19 cellular contexts compared by ENCODE assay signal in genomic region chr10:120156614-120157274, GRCh38.
DNase-seq lines count a peak whose midpoint lies in the region; ATAC-seq, FAIRE-seq and TF ChIP-seq lines count a peak whose summit lies in the region.
"Had no signal": no experiment of that assay in that cellular context is flagged by ENCODE, and none has a peak within 500 bp of the region (broad histone marks: within the 10 kb centered on the region; RNA-seq: fewer than 3 reads in every experiment).

No MANE protein-coding gene starts in this region.

- H3K27me3 ChIP-seq in GM06990 (replicated peaks; ENCODE audit: control insufficient read depth, insufficient read depth, low read length) (no peaks in the 10 kb centered on the region), GM12878 (replicated peaks in 1 of 2; ENCODE audit: control insufficient read depth in 2 of 2, insufficient read depth in 2 of 2, low read length in 1 of 2) (no peaks in the 10 kb centered on the region)
- H3K27me3 ChIP-seq: BE2C had no signal

- no peaks in the 10 kb centered on the region for H3K79me2 ChIP-seq in GM12878 (ENCODE audit: control insufficient read depth, insufficient read depth, low read length)

- intact Hi-C loops in GM12878 (cut with micrococcal nuclease; ENCODE audit: unreplicated experiment) = no loop called here

- H3K4me1 ChIP-seq in GM12878 (ENCODE audit: control insufficient read depth, insufficient read depth, low read length) = no peaks in the 10 kb centered on the region
- H3K4me1 ChIP-seq: BE2C, Caco-2 had no signal

- POLR2A ChIA-PET in GM12878 (lab: Charles Lee) = interaction anchor here (1.1 kb wide), 1 partner anchor 11 kb away, joined by 3 read pairs; no protein-coding TSS in a partner anchor

- FAIRE-seq in GM12878 (lab: Jason Lieb, UNC) = no peak
- FAIRE-seq: D721Med, HepG2 had no signal

- WGBS in GM12878 (ENCODE audit: insufficient coverage, insufficient replicate concordance, low lambda C conversion rate, missing lambda C conversion rate) = 0% methylated on average over 5 of the region's 5 CpGs

- SMC1A ChIA-PET in GM12878 (lab: Charles Lee; ENCODE audit: uncharacterized antibody, unreplicated experiment) = interaction anchor here (1.0 to 1.4 kb wide), 2 partner anchors 9 to 11 kb away, joined by 4 to 5 read pairs; no protein-coding TSS in a partner anchor

- H3K27ac ChIP-seq in GM12878 (ENCODE audit: control insufficient read depth, insufficient read depth) = no peak overlapping the region

- no peak overlapping the region for H3K4me3 ChIP-seq in GM06990 (replicated peaks; ENCODE audit: low read depth, low read length)
- H3K4me3 ChIP-seq in GM12878 = no peak overlapping the region

- CTCF ChIA-PET in GM12878 (lab: Yijun Ruan, JAX) = no interaction called here

- TF ChIP-seq CTCF in GM06990 (IDR thresholded peaks at IDR 0.05; ENCODE audit: insufficient read depth, low read length, poor library complexity, severe bottlenecking) (no peak), GM12878 (IDR thresholded peaks at IDR 0.05 in 2 of 3, conservative IDR thresholded peaks at IDR 0.05 in 1 of 3; ENCODE audit: control insufficient read depth in 2 of 3, extremely low read depth in 1 of 3, insufficient read depth in 1 of 3, low read depth in 3 of 3, low read length in 3 of 3) (no peak)

- no peaks in the 10 kb centered on the region for H3K36me3 ChIP-seq in GM06990 (ENCODE audit: control insufficient read depth, insufficient read depth, low read length)
- H3K36me3 ChIP-seq in GM12878 (ENCODE audit: control insufficient read depth in 2 of 2, insufficient read depth in 2 of 2, low read length in 1 of 2) = no peaks in the 10 kb centered on the region
- H3K36me3 ChIP-seq: BE2C had no signal

- RAD21 ChIA-PET in GM12878 (lab: Charles Lee; ENCODE audit: unreplicated experiment) = interaction anchor here (0.7 kb wide), 1 partner anchor 173 kb away, joined by 3 read pairs; no protein-coding TSS in a partner anchor

- no peak overlapping the region for H3K4me2 ChIP-seq in GM12878 (ENCODE audit: control insufficient read depth, insufficient read depth)

- H3K9me3 ChIP-seq in GM12878 (replicated peaks; ENCODE audit: control insufficient read depth, insufficient read depth, low read length) = no peaks in the 10 kb centered on the region
- H3K9me3 ChIP-seq: BE2C, Caco-2 had no signal

- no peak overlapping the region for H2AFZ ChIP-seq in GM12878 (ENCODE audit: control insufficient read depth, low read depth, low read length)

- no TSS peak for BruUV-seq in GM12878 (replicated peaks; lab: Mats Ljungman, UMichigan)

- DNase-seq in COR-L47 (lab: John Stamatoyannopoulos, UW) (peak; percentile 61), GM06990 (ENCODE audit: extremely low read depth, insufficient read length) (peak; percentile 26), NCI-H1417 (lab: John Stamatoyannopoulos, UW) (peak in 2 of 3 experiments; percentile 63 to 83), GM12878 (ENCODE audit: low read depth, low spot score) (peak; percentile 37), NCI-H526 treated with DMSO at 0.1 percent for 48 hours (lab: John Stamatoyannopoulos, UW) (no peak), LoVo (ENCODE audit: low spot score) (no peak), SW 1271 (lab: John Stamatoyannopoulos, UW) (no peak)
- DNase-seq: BE2C; C1 segment of cervical spinal cord; Caco-2; CD4-positive, CD25-positive, alpha-beta regulatory T cell; CD8-positive, alpha-beta memory T cell; GDM1; GOT3; H7; HFFc6 had no signal

- peak in 1 of 2 experiments; percentile 58; a peak in 3 of 4 replicates for TF ChIP-seq EP300 in GM12878 (IDR thresholded peaks at IDR 0.05; ENCODE audit: borderline replicate concordance in 1 of 2, control insufficient read depth in 1 of 2, low read depth in 2 of 2, low read length in 2 of 2)

- TF ChIP-seq RAD21 in GM12878 (IDR thresholded peaks at IDR 0.05; ENCODE audit: insufficient read depth, low read depth, low read length) = no peak

- in situ Hi-C loops in GM12878 (cut with MboI) = no loop called here

- TF ChIP-seq POLR2A in GM12878 (IDR thresholded peaks at IDR 0.05; ENCODE audit: low read depth, low read length) = no peak

- H3K9ac ChIP-seq in GM12878 (ENCODE audit: control insufficient read depth, insufficient read depth, low read length) = no peak overlapping the region

- H4K20me1 ChIP-seq in GM12878 (ENCODE audit: control insufficient read depth, insufficient read depth) = no peaks in the 10 kb centered on the region

- peak; percentile 58 for ATAC-seq in GM12878
- ATAC-seq: HCT116, HepG2 had no signal

TF ChIP-seq in GM12878, 131 proteins besides CTCF, POLR2A, EP300 and RAD21 (continues in another document):
- TF ChIP-seq CREM (IDR thresholded peaks at IDR 0.05; ENCODE audit: low read depth) = no peak
- peak; percentile 80 for TF ChIP-seq PKNOX1 (IDR thresholded peaks at IDR 0.05)
- no peak for TF ChIP-seq ZNF274 (IDR thresholded peaks at IDR 0.05; ENCODE audit: insufficient read depth, insufficient read length)
- TF ChIP-seq NBN (IDR thresholded peaks at IDR 0.05) = 0 out of 2 replicates have a peak, but pooled peaks have one; percentile 24
- TF ChIP-seq TBL1XR1 (IDR thresholded peaks at IDR 0.05; ENCODE audit: low read depth, low read length) = peak; percentile 20; the same call in 1 of the 2 replicates
- TF ChIP-seq IKZF2 (IDR thresholded peaks at IDR 0.05) = peak; percentile 83 to 86
- no peak for TF ChIP-seq NR2C2 (IDR thresholded peaks at IDR 0.05; ENCODE audit: borderline replicate concordance, control insufficient read depth, insufficient read length, low read depth)
- TF ChIP-seq NR2F1 (conservative IDR thresholded peaks at IDR 0.05) = peak; percentile 98
- TF ChIP-seq NR2C1 (IDR thresholded peaks at IDR 0.05) = peak; percentile 20; the same call in 1 of the 2 replicates
- peak; percentile 100 for TF ChIP-seq MTA2 (IDR thresholded peaks at IDR 0.05; ENCODE audit: low read depth)
- TF ChIP-seq BHLHE40 (IDR thresholded peaks at IDR 0.05; ENCODE audit: borderline replicate concordance in 1 of 2, low read depth in 2 of 2, low read length in 1 of 2) = peak; percentile 40 to 64; a peak in 3 of 4 replicates
- peak; percentile 90 for TF ChIP-seq MEF2B (IDR thresholded peaks at IDR 0.05; ENCODE audit: partially characterized antibody, poor library complexity, severe bottlenecking)
- peak; percentile 18; the same call in 1 of the 2 replicates for TF ChIP-seq ZNF217 (IDR thresholded peaks at IDR 0.05)
- peak; percentile 70 for TF ChIP-seq ATF7 (IDR thresholded peaks at IDR 0.05; ENCODE audit: low read depth)
- no peak for TF ChIP-seq MEF2A (IDR thresholded peaks at IDR 0.05; ENCODE audit: insufficient read depth, low read depth, low read length)
- TF ChIP-seq SMAD1 (IDR thresholded peaks at IDR 0.05; ENCODE audit: low read depth, partially characterized antibody) = no peak
- TF ChIP-seq FOXM1 (IDR thresholded peaks at IDR 0.05; ENCODE audit: low read depth, low read length) = no peak
- peak; percentile 27 for TF ChIP-seq PBX3 (IDR thresholded peaks at IDR 0.05; ENCODE audit: insufficient replicate concordance, low read depth, low read length)
- TF ChIP-seq BMI1 (IDR thresholded peaks at IDR 0.05; ENCODE audit: borderline replicate concordance) = peak; percentile 70; the same call in 1 of the 2 replicates
- no peak for TF ChIP-seq RFX5 (IDR thresholded peaks at IDR 0.05; ENCODE audit: low read depth, low read length)
- peak; percentile 87 for TF ChIP-seq IKZF1 (conservative IDR thresholded peaks at IDR 0.05)
- no peak for TF ChIP-seq ZBTB4 (CRISPR knock-in tag; IDR thresholded peaks at IDR 0.05)
- no peak for TF ChIP-seq YY1 (IDR thresholded peaks at IDR 0.05; ENCODE audit: low read depth, low read length)

Comparison
In these comparisons a context has a peak if more than half of its experiments do, and no peak if none do; other contexts are left out.
1. DNase-seq: peak in COR-L47 (single experiment), GM06990 (single experiment), NCI-H1417 (2 of 3) and GM12878 (single experiment); none in NCI-H526 treated with DMSO at 0.1 percent for 48 hours (single experiment), LoVo (single experiment) and SW 1271 (0 of 2).